ENCODE assay signal across 1 cellular context in the genomic region with DNA sequence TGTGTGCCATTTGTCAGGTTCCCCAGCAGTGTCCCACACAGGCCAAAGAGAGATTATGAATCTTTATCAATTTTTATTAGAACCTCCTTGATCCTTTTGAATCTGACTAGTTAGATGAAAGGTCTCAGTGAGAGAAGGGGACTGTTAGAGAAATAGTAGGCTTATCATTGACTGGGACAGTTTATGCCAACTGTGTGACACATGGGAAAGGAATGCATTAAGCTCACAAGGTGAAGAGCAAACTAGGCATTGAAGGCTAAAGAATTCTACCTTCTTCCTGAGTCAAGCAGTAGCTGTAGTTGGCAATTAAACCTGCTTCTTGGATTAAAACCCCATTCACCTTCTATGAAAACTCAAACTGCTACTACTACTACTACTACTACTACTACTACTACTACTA.
TF ChIP-seq lines count a peak whose summit lies in the region.

No MANE protein-coding gene starts in this region.

TF ChIP-seq in H1, 55 proteins besides CTCF, POLR2A, EP300 and RAD21:
- TF ChIP-seq CTBP2 (IDR thresholded peaks at IDR 0.05; ENCODE audit: borderline replicate concordance, insufficient read depth, insufficient read length, low read length) (no peak), JUND (IDR thresholded peaks at IDR 0.05; ENCODE audit: low read length) (peak; percentile 78)
